14 cellular contexts compared by ENCODE assay signal in genomic region chr7:16484453-16485158, GRCh38. TPM values are rescaled to one million over a fixed set of nuclear protein-coding genes. Genes with fewer than 3 reads are reported as not detected.
A peak's percentile ranks its signal among the peaks of the same experiment; 100 is the strongest.
DNase-seq lines count a peak whose midpoint lies in the region; ATAC-seq and TF ChIP-seq lines count a peak whose summit lies in the region.
"Had no signal": no experiment of that assay in that cellular context is flagged by ENCODE, and none has a peak within 500 bp of the region (broad histone marks: within the 10 kb centered on the region; RNA-seq: fewer than 3 reads in every experiment).

No MANE protein-coding gene starts in this region.

- no peak overlapping the region for H2AK5ac ChIP-seq in neuronal stem cell (ENCODE audit: low read depth, low read length)

- POLR2A ChIA-PET in HCT116 (lab: Charles Lee), result no interaction called here

- no peak overlapping the region for H3K23ac ChIP-seq in neuronal stem cell (ENCODE audit: low read depth, low read length, poor library complexity)

- no peaks in the 10 kb centered on the region for H3K36me3 ChIP-seq in HCT116 (ENCODE audit: control insufficient read depth in 1 of 2, insufficient read depth in 2 of 2, low read length in 2 of 2)
- no peaks in the 10 kb centered on the region for H3K36me3 ChIP-seq in neuronal stem cell (replicated peaks in 1 of 2; ENCODE audit: control insufficient read depth in 2 of 2, insufficient read depth in 2 of 2, low read length in 2 of 2)
- H3K36me3 ChIP-seq in vagina, result no peaks in the 10 kb centered on the region
- H3K36me3 ChIP-seq: stomach had no signal

- TSS peak; percentile 60 for BruUV-seq in HCT116 (replicated peaks; lab: Mats Ljungman, UMichigan)

- H2AFZ ChIP-seq in HCT116 (ENCODE audit: low read depth, low read length, poor library complexity, severe bottlenecking) (peak overlapping the region; percentile 41), neuronal stem cell (ENCODE audit: low read length) (peak overlapping the region; percentile 2)

- peaks cover 15 to 25% of the 10 kb centered on the region in 2 experiments for H3K4me1 ChIP-seq in HCT116 (ENCODE audit: control insufficient read depth in 1 of 2, insufficient read depth in 2 of 2, low read length in 2 of 2)
- peaks cover 4 to 17% of the 10 kb centered on the region in 2 donors for H3K4me1 ChIP-seq in neuronal stem cell (ENCODE audit: control insufficient read depth in 2 of 2, insufficient read depth in 1 of 2, low read depth in 1 of 2, low read length in 2 of 2)
- H3K4me1 ChIP-seq in vagina, result no peaks in the 10 kb centered on the region
- H3K4me1 ChIP-seq: stomach had no signal

- ATAC-seq in HCT116, result peak; percentile 95
- ATAC-seq in HG03139 (IDR thresholded peaks at IDR 0.05; ENCODE audit: unreplicated experiment), result no peak
- ATAC-seq in HG03432 (IDR thresholded peaks at IDR 0.05; ENCODE audit: unreplicated experiment), result no peak

- H3K9me3 ChIP-seq in HCT116 (ENCODE audit: control insufficient read depth in 1 of 2, insufficient read depth in 1 of 2, low read depth in 1 of 2, low read length in 2 of 2) (no peaks in the 10 kb centered on the region), neuronal stem cell (replicated peaks in 1 of 2; ENCODE audit: control insufficient read depth in 2 of 2, insufficient read depth in 1 of 2, low read depth in 1 of 2, low read length in 2 of 2) (no peaks in the 10 kb centered on the region), vagina (no peaks in the 10 kb centered on the region)
- H3K9me3 ChIP-seq: stomach had no signal

- no peak overlapping the region for H3K4ac ChIP-seq in neuronal stem cell (ENCODE audit: low read length)

- no peak overlapping the region for H2BK120ac ChIP-seq in neuronal stem cell (ENCODE audit: low read depth, low read length)

- CTCF ChIA-PET in HCT116 (lab: Charles Lee), result interaction anchor here (0.8 kb wide), 1 partner anchor 80 kb away, joined by 4 read pairs; no protein-coding TSS in a partner anchor

- no peak overlapping the region for H2BK15ac ChIP-seq in neuronal stem cell (ENCODE audit: low read length)

- H4K20me1 ChIP-seq in HCT116 (ENCODE audit: insufficient read depth), result no peaks in the 10 kb centered on the region

- TF ChIP-seq POLR2A in HCT116 (IDR thresholded peaks at IDR 0.05; ENCODE audit: borderline replicate concordance, extremely low read depth, insufficient read depth, insufficient read length), result no peak
- TF ChIP-seq POLR2A in vagina (IDR thresholded peaks at IDR 0.05), result no peak

- RAD21 ChIA-PET in HCT116 (lab: Charles Lee; ENCODE audit: low non-redundant PET in 1 of 2, low total read pairs in 2 of 2, uncharacterized antibody in 2 of 2, unreplicated experiment in 2 of 2), result interaction anchor here in 1 of 2 experiments (1.3 kb wide), 1 partner anchor 51 kb away, joined by 3 read pairs; no protein-coding TSS in a partner anchor

- H4K91ac ChIP-seq in neuronal stem cell (ENCODE audit: low read depth, low read length, poor library complexity), result no peak overlapping the region

- H3K18ac ChIP-seq in neuronal stem cell (ENCODE audit: low read length), result no peak overlapping the region

- TF ChIP-seq RAD21 in HCT116 (IDR thresholded peaks at IDR 0.05; ENCODE audit: low read depth), result peak; percentile 22; the same call in 1 of the 2 replicates

- peak overlapping the region; percentile 24 for H3K9ac ChIP-seq in HCT116 (ENCODE audit: low read length)
- no peak overlapping the region for H3K9ac ChIP-seq in neuronal stem cell (ENCODE audit: low read depth, low read length, poor library complexity)

- H4K8ac ChIP-seq in neuronal stem cell (ENCODE audit: low read depth, low read length), result no peak overlapping the region

- H3K27me3 ChIP-seq in HCT116 (ENCODE audit: insufficient read depth, low read length), result no peaks in the 10 kb centered on the region
- H3K27me3 ChIP-seq in neuronal stem cell (ENCODE audit: control insufficient read depth in 3 of 3, insufficient read depth in 3 of 3, low read depth in 1 of 3, low read length in 3 of 3), result no peaks in the 10 kb centered on the region
- H3K27me3 ChIP-seq in vagina, result no peaks in the 10 kb centered on the region
- H3K27me3 ChIP-seq: stomach had no signal

- no peaks in the 10 kb centered on the region for H3K9me2 ChIP-seq in HCT116 (ENCODE audit: insufficient read depth)

- H3K79me2 ChIP-seq in HCT116 (ENCODE audit: insufficient read depth, low read length), result no peaks in the 10 kb centered on the region

- WGBS in neuronal stem cell (ENCODE audit: extremely low coverage in 2 of 2, insufficient read length in 2 of 2, insufficient replicate concordance in 1 of 2), 2 donors, result no CpG with 5 or more reads among the region's 4 CpGs

- H2BK12ac ChIP-seq in neuronal stem cell (ENCODE audit: low read length), result no peak overlapping the region

- intact Hi-C loops in HCT116 (cut with micrococcal nuclease), result no loop called here
- intact Hi-C loops in vagina (cut with DNase I), result no loop called here

- H3K4me3 ChIP-seq in HCT116 (replicated peaks in 1 of 2; ENCODE audit: low read depth in 1 of 2, low read length in 2 of 2), result peak overlapping the region; percentile 11 to 16; a peak in 3 of 4 replicates
- H3K4me3 ChIP-seq in epithelial cell of esophagus (ENCODE audit: low read length), result no peak overlapping the region
- H3K4me3 ChIP-seq in neuronal stem cell (ENCODE audit: low read length in 2 of 2), result no peak overlapping the region
- no peak overlapping the region for H3K4me3 ChIP-seq in vagina
- H3K4me3 ChIP-seq: stomach had no signal

- TF ChIP-seq CTCF in HCT116 (IDR thresholded peaks at IDR 0.05 in 2 of 3, conservative IDR thresholded peaks at IDR 0.05 in 1 of 3; ENCODE audit: borderline replicate concordance in 1 of 3, insufficient read depth in 1 of 3, low read depth in 2 of 3, low read length in 2 of 3), result no peak
- TF ChIP-seq CTCF in epithelial cell of esophagus (IDR thresholded peaks at IDR 0.05; ENCODE audit: insufficient read depth, low read depth, low read length, missing control alignments), result no peak
- TF ChIP-seq CTCF in vagina (IDR thresholded peaks at IDR 0.05), result no peak

- no peak overlapping the region for H2BK5ac ChIP-seq in neuronal stem cell (ENCODE audit: low read length)

- H3K27ac ChIP-seq in HCT116 (ENCODE audit: low read depth, low read length) (peak overlapping the region; percentile 66), neuronal stem cell (replicated peaks; ENCODE audit: low read length) (no peak overlapping the region), vagina (no peak overlapping the region)
- H3K27ac ChIP-seq: HL-60, stomach had no signal

- H3K79me1 ChIP-seq in neuronal stem cell (ENCODE audit: low read depth, low read length), result no peaks in the 10 kb centered on the region

- no peak overlapping the region for H3K14ac ChIP-seq in neuronal stem cell (ENCODE audit: low read length)

- peak overlapping the region; percentile 59 for H3K4me2 ChIP-seq in HCT116 (ENCODE audit: low read length)
- H3K4me2 ChIP-seq in neuronal stem cell (ENCODE audit: insufficient read depth, low read length, poor library complexity, severe bottlenecking), result no peak overlapping the region

- DNase-seq in HCT116 (ENCODE audit: low read depth, low spot score) (peak; percentile 95), NCI-H748 treated with DMSO at 0.1 percent for 48 hours (lab: John Stamatoyannopoulos, UW) (peak; percentile 14), epithelial cell of esophagus (ENCODE audit: low read depth) (peak; percentile 86), neuronal stem cell (ENCODE audit: low spot score) (no peak), vagina (ENCODE audit: extremely low spot score in 2 of 2) (no peak), mesenteric fat pad (ENCODE audit: low spot score) (no peak)
- DNase-seq: activated T-cell treated with anti-CD3 and anti-CD28 coated beads, Interleukin-2, amount 50 U/mL, for 24 hours; NCI-H2227 treated with DMSO at 0.1 percent for 48 hours; nephron progenitor cell; stimulated activated CD4-positive, alpha-beta T cell treated with anti-CD3 and anti-CD28 coated beads, Interleukin-1b, Interleukin-23, amount 100 ng/mL, for 48 hours; stomach had no signal

TF ChIP-seq in HCT116, 20 proteins besides CTCF, POLR2A, EP300 and RAD21 (continues in another document):
- TF ChIP-seq SRF (IDR thresholded peaks at IDR 0.05; ENCODE audit: low read depth) (peak; percentile 68), FOSL1 (IDR thresholded peaks at IDR 0.05; ENCODE audit: low read depth) (peak; percentile 87), JUND (IDR thresholded peaks at IDR 0.05) (peak; percentile 92), ATF3 (IDR thresholded peaks at IDR 0.05) (no peak), ELF1 (IDR thresholded peaks at IDR 0.05; ENCODE audit: borderline replicate concordance, low read depth) (no peak; the same call in 1 of the 2 replicates), EZH2 (IDR thresholded peaks at IDR 0.05) (no peak), MAX (IDR thresholded peaks at IDR 0.05) (peak; percentile 34), CEBPB (IDR thresholded peaks at IDR 0.05; ENCODE audit: low read depth) (peak; percentile 63), YY1 (IDR thresholded peaks at IDR 0.05; ENCODE audit: extremely low read depth, insufficient replicate concordance, low read depth, low read length) (peak; percentile 51), POLR2AphosphoS5 (IDR thresholded peaks at IDR 0.05; ENCODE audit: low read depth, low read length) (no peak), ZNF274 (IDR thresholded peaks at IDR 0.05; ENCODE audit: low read depth, low read length) (no peak), ZFX (IDR thresholded peaks at IDR 0.05) (no peak), CBX3 (IDR thresholded peaks at IDR 0.05; ENCODE audit: low read depth) (peak; percentile 76), SIN3A (IDR thresholded peaks at IDR 0.05; ENCODE audit: low read depth) (no peak), TCF7L2 (IDR thresholded peaks at IDR 0.05; ENCODE audit: borderline replicate concordance, extremely low read depth, insufficient read depth, insufficient read length) (peak; percentile 72), SP1 (IDR thresholded peaks at IDR 0.05; ENCODE audit: low read depth) (peak; percentile 83)

RNA-seq across cellular contexts. Expression of gene SOSTDC1, which starts 19.1 kb away (rescaled TPM):
- 0.20 TPM for total RNA-seq in HCT116 (2021; ENCODE audit: unreplicated experiment)
- polyA plus RNA-seq in HCT116 (2012), result 0.02 and 0.05 TPM in 2 replicates
- 4.3 TPM for polyA plus RNA-seq in neuronal stem cell (2013, experiment 1 of 2)
- 4.0 TPM for polyA plus RNA-seq in neuronal stem cell (2013, experiment 2 of 2)
- 5.9 TPM for total RNA-seq in vagina
- not detected for total RNA-seq in mesenteric fat pad

RNA-seq across cellular contexts. Expression of gene LRRC72, which starts 42.0 kb away (rescaled TPM):
- total RNA-seq in HCT116 (2021; ENCODE audit: unreplicated experiment) (not detected), vagina (not detected), mesenteric fat pad (not detected)
- polyA plus RNA-seq in HCT116 (2012), result not detected in 2 replicates
- polyA plus RNA-seq in neuronal stem cell (2013, experiment 1 of 2), result not detected
- not detected for polyA plus RNA-seq in neuronal stem cell (2013, experiment 2 of 2)
- total RNA-seq: stomach had no signal
- polyA plus RNA-seq: stomach had no signal

Comparison
In these comparisons a context has a peak if more than half of its experiments do, and no peak if none do; other contexts are left out.
1. DNase-seq: peak in HCT116 (single experiment), NCI-H748 treated with DMSO at 0.1 percent for 48 hours (single experiment) and epithelial cell of esophagus (single experiment); none in neuronal stem cell (single experiment), vagina (0 of 2) and mesenteric fat pad (single experiment).
2. H3K4me3 ChIP-seq: peak in HCT116 (2 of 2); none in epithelial cell of esophagus (single experiment), neuronal stem cell (0 of 2) and vagina (0 of 2).